4 cellular contexts compared by ENCODE assay signal in the genomic region with DNA sequence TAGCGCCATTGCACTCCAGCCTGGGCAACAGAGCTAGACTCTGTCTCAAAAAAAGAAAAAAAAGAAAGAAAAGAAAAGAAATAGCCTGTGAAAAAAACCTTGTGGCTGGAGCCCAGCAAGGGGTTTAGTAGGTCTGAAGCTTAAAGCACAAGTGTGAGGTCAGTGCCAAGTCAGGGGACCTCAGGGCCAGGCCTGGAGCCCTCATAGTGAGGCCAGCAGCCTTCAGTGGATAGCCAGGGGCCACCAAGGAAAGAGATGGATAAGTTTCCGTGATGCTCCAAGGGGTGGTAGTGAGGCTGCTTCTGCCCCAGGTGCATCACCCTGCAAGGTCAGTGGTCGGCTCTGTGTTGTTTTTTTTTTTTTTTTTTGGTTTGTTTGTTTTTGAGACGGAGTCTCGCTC. TPM values are rescaled to one million over a fixed set of nuclear protein-coding genes. Genes with fewer than 3 reads are reported as not detected.
"Had no signal": no experiment of that assay in that cellular context is flagged by ENCODE, and none has a peak within 500 bp of the region (broad histone marks: within the 10 kb centered on the region; RNA-seq: fewer than 3 reads in every experiment).

No MANE protein-coding gene starts in this region.

- H3K4me3 ChIP-seq: GM12878 had no signal

- DNase-seq: GDM1, GF-D8 had no signal

- ATAC-seq: GM12878 had no signal

RNA-seq across cellular contexts. Expression of gene TINCR, which starts 12.9 kb away (rescaled TPM):
- total RNA-seq: G401 had no signal
